18 cellular contexts compared by ENCODE assay signal in the genomic region with DNA sequence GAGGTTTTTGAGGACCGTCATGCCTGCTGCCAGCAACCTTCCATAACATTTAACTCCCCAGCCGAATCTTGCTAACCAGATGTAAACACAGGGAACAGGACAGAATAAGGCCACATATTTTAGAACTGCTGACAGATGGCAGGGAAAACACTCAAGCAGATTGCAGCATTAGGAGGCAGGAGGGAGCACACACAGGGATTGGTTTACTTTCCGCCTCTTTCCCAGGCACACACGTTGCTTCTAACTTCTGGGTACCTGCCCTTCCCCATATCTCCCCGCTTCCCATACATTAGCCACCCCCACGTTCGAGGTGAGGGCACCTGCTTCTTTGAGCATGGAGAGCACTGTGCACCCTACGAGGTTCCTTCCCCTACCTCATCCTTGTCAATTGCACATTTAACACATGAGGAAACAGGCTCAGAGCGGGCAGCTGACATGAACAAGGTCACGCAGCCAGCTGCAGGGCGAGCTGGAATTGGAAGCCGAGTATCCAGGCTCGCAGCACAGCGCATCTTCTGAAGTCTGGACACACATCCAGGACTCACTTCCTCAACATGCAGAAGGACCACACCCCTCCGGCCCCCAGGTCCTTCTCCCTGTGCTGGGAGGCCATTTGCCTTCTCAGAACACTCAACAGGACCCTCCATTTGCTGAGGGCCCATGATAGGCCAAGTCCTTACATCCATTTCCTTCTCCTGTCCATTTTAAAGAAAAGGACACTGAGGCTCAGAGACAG. TPM values are rescaled to one million over a fixed set of nuclear protein-coding genes. Genes with fewer than 3 reads are reported as not detected.
DNase-seq lines count a peak whose midpoint lies in the region; ATAC-seq and TF ChIP-seq lines count a peak whose summit lies in the region.
"Had no signal": no experiment of that assay in that cellular context is flagged by ENCODE, and none has a peak within 500 bp of the region (broad histone marks: within the 10 kb centered on the region; RNA-seq: fewer than 3 reads in every experiment).

No MANE protein-coding gene starts in this region.

- peaks cover 0 to 6% of the 10 kb centered on the region in 2 donors for H3K36me3 Mint-ChIP-seq in activated naive CD4-positive, alpha-beta T cell treated with anti-CD3 and anti-CD28 coated beads, Interleukin-2, amount 50 U/mL, for 72 hours
- H3K36me3 Mint-ChIP-seq in glutamatergic neuron (ENCODE audit: unreplicated experiment), result no peaks in the 10 kb centered on the region

- no peak overlapping the region for H3K4me3 ChIP-seq in WERI-Rb-1 (ENCODE audit: low read depth, low read length)
- H3K4me3 ChIP-seq: BLaER1 treated with 17β-estradiol and CSF1 and Interleukin-3, amounts not matched to agents 10 nM and 100 nM; body of pancreas; HAP-1; MG63; right atrium auricular region had no signal

- H3K27ac ChIP-seq in WERI-Rb-1, result peak overlapping the region; percentile 86
- H3K27ac ChIP-seq: BLaER1 treated with 17β-estradiol and CSF1 and Interleukin-3, amounts not matched to agents 10 nM and 100 nM; body of pancreas; right atrium auricular region had no signal

- H3K9me3 Mint-ChIP-seq in activated naive CD4-positive, alpha-beta T cell treated with anti-CD3 and anti-CD28 coated beads, Interleukin-2, amount 50 U/mL, for 72 hours, result no peaks in the 10 kb centered on the region
- H3K9me3 Mint-ChIP-seq in glutamatergic neuron (ENCODE audit: unreplicated experiment), result peaks cover 15% of the 10 kb centered on the region

- peaks cover 19% of the 10 kb centered on the region for H3K27me3 Mint-ChIP-seq in glutamatergic neuron (ENCODE audit: unreplicated experiment)

- no peaks in the 10 kb centered on the region for H3K27me3 ChIP-seq in WERI-Rb-1 (ENCODE audit: insufficient read depth, low read depth, severe bottlenecking)
- H3K27me3 ChIP-seq: BLaER1 treated with 17β-estradiol and CSF1 and Interleukin-3, amounts not matched to agents 10 nM and 100 nM; body of pancreas; MG63; right atrium auricular region had no signal

- H3K4me3 Mint-ChIP-seq in glutamatergic neuron (ENCODE audit: unreplicated experiment), result peak overlapping the region; percentile 18

- H3K36me3 ChIP-seq in WERI-Rb-1, result peaks cover 24% of the 10 kb centered on the region
- H3K36me3 ChIP-seq: MG63 had no signal

- peaks cover 63% of the 10 kb centered on the region for H3K4me1 Mint-ChIP-seq in glutamatergic neuron (ENCODE audit: low read depth, unreplicated experiment)

- H3K27ac Mint-ChIP-seq in activated naive CD4-positive, alpha-beta T cell treated with anti-CD3 and anti-CD28 coated beads, Interleukin-2, amount 50 U/mL, for 72 hours, result peak overlapping the region; percentile 53 to 91
- peak overlapping the region; percentile 74 for H3K27ac Mint-ChIP-seq in glutamatergic neuron (ENCODE audit: unreplicated experiment)

- H3K9me3 ChIP-seq in WERI-Rb-1 (ENCODE audit: severe bottlenecking), result no peaks in the 10 kb centered on the region
- H3K9me3 ChIP-seq: BLaER1 treated with 17β-estradiol and CSF1 and Interleukin-3, amounts not matched to agents 10 nM and 100 nM; body of pancreas; HAP-1; MG63; right atrium auricular region had no signal

- TF ChIP-seq CTCF in WERI-Rb-1 (IDR thresholded peaks at IDR 0.05; ENCODE audit: low read depth, low read length) (no peak), glutamatergic neuron (IDR thresholded peaks at IDR 0.05; ENCODE audit: partially characterized antibody, unreplicated experiment) (no peak)

- no peak for ATAC-seq in activated naive CD4-positive, alpha-beta T cell treated with anti-CD3 and anti-CD28 coated beads, Interleukin-2, amount 50 U/mL, for 72 hours
- no peak for ATAC-seq in HG02623 (IDR thresholded peaks at IDR 0.05; ENCODE audit: unreplicated experiment)
- ATAC-seq: body of pancreas, Panc1 had no signal

- no peak for DNase-seq in activated naive CD4-positive, alpha-beta T cell treated with anti-CD3 and anti-CD28 coated beads, Interleukin-2, amount 50 U/mL, for 72 hours (ENCODE audit: low spot score in 2 of 2)
- no peak for DNase-seq in activated naive CD4-positive, alpha-beta T cell treated with anti-CD3 and anti-CD28 coated beads, Interleukin-2, amount 50 U/mL, for 16 hours
- peak; percentile 48 for DNase-seq in WERI-Rb-1
- no peak for DNase-seq in glutamatergic neuron
- DNase-seq in superior temporal gyrus (ENCODE audit: extremely low spot score), result peak; percentile 46
- no peak for DNase-seq in stimulated activated CD4-positive, alpha-beta T cell treated with anti-CD3 and anti-CD28 coated beads, Interleukin-2, amount 100 ng/mL, for 48 hours
- no peak for DNase-seq in NCI-H1436 treated with DMSO at 0.1 percent for 48 hours (lab: John Stamatoyannopoulos, UW)
- DNase-seq: activated CD4-positive, alpha-beta T cell treated with anti-CD3 and anti-CD28 coated beads for 48 hours; body of pancreas; MG63; NCI-H146; NCI-H345; NK-92 treated with Interleukin-12 subunit alpha and Interleukin-12 subunit beta, amount 100 ng/mL, for 24 hours had no signal

RNA-seq across cellular contexts. Expression of a gene that starts 18.7 kb away (rescaled TPM):
- total RNA-seq in activated naive CD4-positive, alpha-beta T cell treated with anti-CD3 and anti-CD28 coated beads, Interleukin-2, amount 50 U/mL, for 72 hours, result 10 to 100 TPM in 1 of 2 donors, 1 to 10 TPM in 1; 3.5 to 15.1 TPM
- total RNA-seq in glutamatergic neuron (ENCODE audit: unreplicated experiment), result 19.0 TPM

RNA-seq across cellular contexts. Expression of a gene that starts 35.8 kb away (rescaled TPM):
- 10 to 100 TPM; 51.3 to 62.6 TPM for total RNA-seq in activated naive CD4-positive, alpha-beta T cell treated with anti-CD3 and anti-CD28 coated beads, Interleukin-2, amount 50 U/mL, for 72 hours
- 55.1 TPM for total RNA-seq in glutamatergic neuron (ENCODE audit: unreplicated experiment)

RNA-seq across cellular contexts. Expression of a gene that starts 35.9 kb away (rescaled TPM):
- 10 to 100 TPM; 18.6 to 27.4 TPM for total RNA-seq in activated naive CD4-positive, alpha-beta T cell treated with anti-CD3 and anti-CD28 coated beads, Interleukin-2, amount 50 U/mL, for 72 hours
- total RNA-seq in glutamatergic neuron (ENCODE audit: unreplicated experiment), result 20.1 TPM

Comparison
In these comparisons a context has a peak if more than half of its experiments do, and no peak if none do; other contexts are left out.
1. DNase-seq: peak in WERI-Rb-1 (single experiment) and superior temporal gyrus (single experiment); none in activated naive CD4-positive, alpha-beta T cell treated with anti-CD3 and anti-CD28 coated beads, Interleukin-2, amount 50 U/mL, for 72 hours (0 of 2), activated naive CD4-positive, alpha-beta T cell treated with anti-CD3 and anti-CD28 coated beads, Interleukin-2, amount 50 U/mL, for 16 hours (single experiment), glutamatergic neuron (single experiment), stimulated activated CD4-positive, alpha-beta T cell treated with anti-CD3 and anti-CD28 coated beads, Interleukin-2, amount 100 ng/mL, for 48 hours (0 of 2) and NCI-H1436 treated with DMSO at 0.1 percent for 48 hours (single experiment).